18 cellular contexts compared by ENCODE assay signal in genomic region chr12:91889059-91889458, GRCh38.
DNase-seq lines count a peak whose midpoint lies in the region; ATAC-seq and TF ChIP-seq lines count a peak whose summit lies in the region.
"Had no signal": no experiment of that assay in that cellular context is flagged by ENCODE, and none has a peak within 500 bp of the region (broad histone marks: within the 10 kb centered on the region; RNA-seq: fewer than 3 reads in every experiment).

No MANE protein-coding gene starts in this region.

- no peak overlapping the region for H3K4me3 Mint-ChIP-seq in T-helper 17 cell
- H3K4me3 Mint-ChIP-seq: CD14-positive monocyte; CD4-positive, alpha-beta memory T cell; GM23338 had no signal

- no peak overlapping the region for H3K27ac Mint-ChIP-seq in T-helper 17 cell
- H3K27ac Mint-ChIP-seq: CD14-positive monocyte; CD4-positive, alpha-beta memory T cell; GM23338 had no signal

- intact Hi-C loops in PC-3 (cut with micrococcal nuclease) (no loop called here), left lung (cut with DNase I) (no loop called here), aorta (cut with DNase I) (no loop called here)

- CTCF ChIA-PET in PC-3 (lab: Charles Lee) = no interaction called here

- peak overlapping the region; percentile 58; the same call in 1 of the 2 replicates for H3K4me2 ChIP-seq in PC-3 (ENCODE audit: low read length)
- H3K4me2 ChIP-seq: BLaER1, GM23338 had no signal

- H3K4me3 ChIP-seq in PC-3 (ENCODE audit: low read length) (no peak overlapping the region), brain microvascular endothelial cell (ENCODE audit: low read depth, low read length) (no peak overlapping the region), left lung (no peak overlapping the region), aorta (ENCODE audit: low read length in 2 of 2) (no peak overlapping the region)
- H3K4me3 ChIP-seq: BLaER1, GM12878, GM23338 had no signal

- POLR2A ChIA-PET in PC-3 (lab: Charles Lee; ENCODE audit: unreplicated experiment) = no interaction called here

- no peak overlapping the region for H3K9ac ChIP-seq in PC-3 (ENCODE audit: low read length)
- H3K9ac ChIP-seq: BLaER1 had no signal

- ATAC-seq in PC-3 (peak; percentile 84), left lung (peak; percentile 32), GM19463 (IDR thresholded peaks at IDR 0.05; ENCODE audit: unreplicated experiment) (no peak), T-helper 17 cell (no peak), aorta (ENCODE audit: low FRiP score) (no peak)
- ATAC-seq: GM12878, GM23338 had no signal

- no peaks in the 10 kb centered on the region for H4K20me1 ChIP-seq in PC-3 (ENCODE audit: low read length)
- H4K20me1 ChIP-seq: BLaER1 had no signal

- no peaks in the 10 kb centered on the region for H3K9me3 ChIP-seq in PC-3 (ENCODE audit: low read length)
- no peaks in the 10 kb centered on the region for H3K9me3 ChIP-seq in left lung
- H3K9me3 ChIP-seq in T-helper 17 cell (ENCODE audit: control insufficient read depth, low read length, poor library complexity, severe bottlenecking) = no peaks in the 10 kb centered on the region
- peaks cover 2% of the 10 kb centered on the region for H3K9me3 ChIP-seq in aorta (ENCODE audit: control insufficient read depth, low read length)
- H3K9me3 ChIP-seq: BLaER1 had no signal

- H3K27me3 Mint-ChIP-seq in T-helper 17 cell = no peaks in the 10 kb centered on the region
- H3K27me3 Mint-ChIP-seq: CD4-positive, alpha-beta memory T cell had no signal

- peaks cover 2% of the 10 kb centered on the region for H3K4me1 Mint-ChIP-seq in T-helper 17 cell
- H3K4me1 Mint-ChIP-seq: GM23338 had no signal

- WGBS in aorta, 2 donors = 92 to 96% methylated on average over 2 of the region's 2 CpGs

- H3K4me1 ChIP-seq in PC-3 (ENCODE audit: insufficient read depth, low read length) (peaks cover 63% of the 10 kb centered on the region), left lung (no peaks in the 10 kb centered on the region), aorta (ENCODE audit: control insufficient read depth in 1 of 2, insufficient read depth in 2 of 2, low read length in 2 of 2) (no peaks in the 10 kb centered on the region)
- H3K4me1 ChIP-seq: BLaER1 had no signal

- no TSS peak for BruUV-seq in PC-3 (replicated peaks; lab: Mats Ljungman, UMichigan)

- TF ChIP-seq CTCF in PC-3 (conservative IDR thresholded peaks at IDR 0.05; ENCODE audit: low read depth, low read length) = no peak
- no peak for TF ChIP-seq CTCF in brain microvascular endothelial cell (IDR thresholded peaks at IDR 0.05; ENCODE audit: low read depth, low read length, missing control alignments)
- TF ChIP-seq CTCF in left lung (IDR thresholded peaks at IDR 0.05) = no peak

- H3F3A ChIP-seq in PC-3 (ENCODE audit: low read length, unreplicated experiment) = no peaks in the 10 kb centered on the region

- in situ Hi-C loops in brain microvascular endothelial cell (cut with HindIII; ENCODE audit: low pct_ligation_motif_present, low sequenced_read_pairs) = no loop called here

- no peaks in the 10 kb centered on the region for H3K27me3 ChIP-seq in PC-3 (ENCODE audit: low read length)
- H3K27me3 ChIP-seq in brain microvascular endothelial cell (replicated peaks) = no peaks in the 10 kb centered on the region
- H3K27me3 ChIP-seq in left lung = no peaks in the 10 kb centered on the region
- no peaks in the 10 kb centered on the region for H3K27me3 ChIP-seq in aorta (ENCODE audit: control insufficient read depth in 1 of 2, insufficient read depth in 2 of 2, low read length in 1 of 2)
- H3K27me3 ChIP-seq: BLaER1 had no signal

- DNase-seq in ELR (ENCODE audit: low read depth) = peak; percentile 17
- peak; percentile 82 for DNase-seq in PC-3
- peak; percentile 12 for DNase-seq in brain microvascular endothelial cell
- DNase-seq in left lung = no peak
- DNase-seq in T-helper 17 cell = no peak
- DNase-seq in aorta = no peak
- no peak for DNase-seq in DMS79 (lab: John Stamatoyannopoulos, UW)
- DNase-seq: 8988T; CD4-positive, alpha-beta memory T cell; DMS153; DMS79 treated with DMSO at 0.1 percent for 48 hours; HCEC 1CT had no signal

- no peaks in the 10 kb centered on the region for H3K79me2 ChIP-seq in PC-3 (ENCODE audit: low read length)

- no peak overlapping the region for H2AFZ ChIP-seq in PC-3 (ENCODE audit: low read length)
- H2AFZ ChIP-seq: GM23338 had no signal

- H3K27ac ChIP-seq in PC-3 (ENCODE audit: low read length) (peak overlapping the region; percentile 42; the same call in 1 of the 2 replicates), brain microvascular endothelial cell (no peak overlapping the region), left lung (no peak overlapping the region), aorta (ENCODE audit: low read depth in 1 of 2, low read length in 2 of 2) (no peak overlapping the region)
- H3K27ac ChIP-seq: BLaER1, HL-60 had no signal

- H3K9me2 ChIP-seq in PC-3 (replicated peaks; ENCODE audit: low read length) = no peaks in the 10 kb centered on the region

- no peaks in the 10 kb centered on the region for H3K36me3 Mint-ChIP-seq in T-helper 17 cell (ENCODE audit: low read depth)
- H3K36me3 Mint-ChIP-seq: CD14-positive monocyte; CD4-positive, alpha-beta memory T cell had no signal

- H3K36me3 ChIP-seq in PC-3 (ENCODE audit: low read depth, low read length) = no peaks in the 10 kb centered on the region
- no peaks in the 10 kb centered on the region for H3K36me3 ChIP-seq in brain microvascular endothelial cell (replicated peaks)
- no peaks in the 10 kb centered on the region for H3K36me3 ChIP-seq in left lung
- H3K36me3 ChIP-seq in aorta (ENCODE audit: control insufficient read depth in 1 of 2, insufficient read depth in 2 of 2, low read length in 1 of 2) = no peaks in the 10 kb centered on the region
- H3K36me3 ChIP-seq: BLaER1 had no signal

Comparison
In these comparisons a context has a peak if more than half of its experiments do, and no peak if none do; other contexts are left out.
1. DNase-seq: peak in ELR (single experiment), PC-3 (single experiment) and brain microvascular endothelial cell (single experiment); none in left lung (0 of 2), T-helper 17 cell (0 of 3), aorta (0 of 2) and DMS79 (single experiment).
2. ATAC-seq: peak in PC-3 (single experiment) and left lung (single experiment); none in GM19463 (single experiment), T-helper 17 cell (single experiment) and aorta (single experiment).